In the genomic region with DNA sequence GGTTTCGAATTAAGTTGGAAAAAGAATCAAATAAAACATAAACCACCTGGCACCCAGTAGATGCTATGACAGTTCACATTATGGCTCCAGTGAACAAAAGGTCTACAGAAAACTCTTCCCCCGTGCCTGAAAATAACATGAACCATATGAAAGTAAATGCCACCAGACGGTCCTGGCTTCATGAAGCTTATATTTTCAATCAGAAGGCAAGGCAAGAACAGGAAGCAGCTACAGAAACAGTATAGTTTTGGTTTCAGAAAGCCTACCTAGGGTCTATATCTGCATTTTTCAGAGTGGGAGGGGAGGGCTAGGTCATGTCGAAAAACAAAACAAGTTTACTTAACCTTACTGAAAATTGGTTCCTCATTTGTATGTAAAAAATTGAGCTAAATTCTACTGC, we compare ENCODE assay signal across 9 cellular contexts. TPM values are rescaled to one million over a fixed set of nuclear protein-coding genes. Genes with fewer than 3 reads are reported as not detected.
DNase-seq lines count a peak whose midpoint lies in the region; ATAC-seq lines count a peak whose summit lies in the region.
"Had no signal": no experiment of that assay in that cellular context is flagged by ENCODE, and none has a peak within 500 bp of the region (broad histone marks: within the 10 kb centered on the region; RNA-seq: fewer than 3 reads in every experiment).

No MANE protein-coding gene starts in this region.

- H3K4me1 Mint-ChIP-seq in activated naive CD4-positive, alpha-beta T cell treated with anti-CD3 and anti-CD28 coated beads, Interleukin-2, amount 10 ng/mL, durations not matched to agents 7 days and 5 days: peaks cover 35% of the 10 kb centered on the region

- peaks cover 21% of the 10 kb centered on the region for H3K36me3 Mint-ChIP-seq in activated naive CD4-positive, alpha-beta T cell treated with anti-CD3 and anti-CD28 coated beads, Interleukin-2, amount 10 ng/mL, durations not matched to agents 7 days and 5 days

- no peak for DNase-seq in activated naive CD4-positive, alpha-beta T cell treated with anti-CD3 and anti-CD28 coated beads, Interleukin-2, amount 10 ng/mL, durations not matched to agents 7 days and 5 days
- no peak for DNase-seq in activated naive CD4-positive, alpha-beta T cell treated with Interleukin-2 at 50 U/mL for 16 hours
- DNase-seq in NOMO-1 (lab: John Stamatoyannopoulos, UW; ENCODE audit: unreplicated experiment in 2 of 2) (peak; percentile 36 to 38), A172 (ENCODE audit: low spot score) (no peak), posterior vena cava (ENCODE audit: low spot score) (no peak), NCI-H187 treated with DMSO at 0.1 percent for 48 hours (lab: John Stamatoyannopoulos, UW) (no peak)
- no peak for DNase-seq in stimulated activated naive CD8-positive, alpha-beta T cell treated with anti-CD3 and anti-CD28 coated beads, Interleukin-15, Interleukin-2, amounts not matched to agents 100 U/mL and 50 U/mL, for 24 hours
- DNase-seq: cerebellar nuclear complex had no signal

- H3K27me3 Mint-ChIP-seq in activated naive CD4-positive, alpha-beta T cell treated with anti-CD3 and anti-CD28 coated beads, Interleukin-2, amount 10 ng/mL, durations not matched to agents 7 days and 5 days: no peaks in the 10 kb centered on the region

- H3K9me3 Mint-ChIP-seq in activated naive CD4-positive, alpha-beta T cell treated with anti-CD3 and anti-CD28 coated beads, Interleukin-2, amount 10 ng/mL, durations not matched to agents 7 days and 5 days: peaks cover 17% of the 10 kb centered on the region

- intact Hi-C loops in posterior vena cava (cut with DNase I): no loop called here

- peak; percentile 75 for ATAC-seq in HG02798 (IDR thresholded peaks at IDR 0.05; ENCODE audit: poor library complexity, unreplicated experiment)
- ATAC-seq in stimulated activated naive CD8-positive, alpha-beta T cell treated with anti-CD3 and anti-CD28 coated beads, Interleukin-15, Interleukin-2, amounts not matched to agents 100 U/mL and 50 U/mL, for 24 hours: peak; percentile 38

- H3K27ac Mint-ChIP-seq in activated naive CD4-positive, alpha-beta T cell treated with anti-CD3 and anti-CD28 coated beads, Interleukin-2, amount 10 ng/mL, durations not matched to agents 7 days and 5 days: peak overlapping the region; percentile 92

- CTCF ChIA-PET in activated naive CD4-positive, alpha-beta T cell treated with anti-CD3 and anti-CD28 coated beads, Interleukin-2, amount 10 ng/mL, durations not matched to agents 7 days and 5 days (lab: Charles Lee): interaction anchor here (2.0 kb wide), 1 partner anchor 54 kb away, joined by 6 read pairs; no protein-coding TSS in a partner anchor

- H3K4me3 Mint-ChIP-seq in activated naive CD4-positive, alpha-beta T cell treated with anti-CD3 and anti-CD28 coated beads, Interleukin-2, amount 10 ng/mL, durations not matched to agents 7 days and 5 days: peak overlapping the region; percentile 25

RNA-seq across cellular contexts. Expression of a gene that starts 9.8 kb away (rescaled TPM):
- 24.7 and 26.8 TPM in 2 replicates for total RNA-seq in A172 (2014; rRNA removed; shearing (Covaris generic))
- 10 to 100 TPM; 22.1 to 27.9 TPM for total RNA-seq in posterior vena cava

Comparison
In these comparisons a context has a peak if more than half of its experiments do, and no peak if none do; other contexts are left out.
1. DNase-seq: peak in NOMO-1 (2 of 2); none in activated naive CD4-positive, alpha-beta T cell treated with anti-CD3 and anti-CD28 coated beads, Interleukin-2, amount 10 ng/mL, durations not matched to agents 7 days and 5 days (single experiment), activated naive CD4-positive, alpha-beta T cell treated with Interleukin-2 at 50 U/mL for 16 hours (single experiment), stimulated activated naive CD8-positive, alpha-beta T cell treated with anti-CD3 and anti-CD28 coated beads, Interleukin-15, Interleukin-2, amounts not matched to agents 100 U/mL and 50 U/mL, for 24 hours (single experiment), A172 (single experiment), posterior vena cava (single experiment) and NCI-H187 treated with DMSO at 0.1 percent for 48 hours (single experiment).